Comparison of ENCODE assay signal across 12 cellular contexts in the genomic region with DNA sequence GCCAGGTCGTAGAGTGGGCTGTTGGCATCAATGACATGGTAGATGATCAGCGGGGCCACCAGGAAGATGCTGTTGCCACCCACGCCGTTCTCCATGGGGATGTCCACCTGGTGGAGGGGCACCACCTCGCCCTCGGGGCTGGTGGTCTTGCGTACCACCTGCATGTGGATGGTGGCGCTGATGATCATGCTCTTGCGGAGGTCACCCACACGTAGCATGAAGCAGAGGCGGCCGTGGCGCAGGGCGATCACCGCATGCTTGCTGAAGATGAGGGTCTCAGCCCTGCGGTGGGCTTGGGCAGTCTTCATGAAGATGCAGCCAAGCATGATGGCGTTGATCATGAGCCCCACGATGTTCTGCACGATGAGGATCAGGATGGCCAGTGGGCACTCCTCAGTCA. TPM values are rescaled to one million over a fixed set of nuclear protein-coding genes. Genes with fewer than 3 reads are reported as not detected.
DNase-seq lines count a peak whose midpoint lies in the region; ATAC-seq, FAIRE-seq and TF ChIP-seq lines count a peak whose summit lies in the region.
"Had no signal": no experiment of that assay in that cellular context is flagged by ENCODE, and none has a peak within 500 bp of the region (broad histone marks: within the 10 kb centered on the region; RNA-seq: fewer than 3 reads in every experiment).

No MANE protein-coding gene starts in this region.

- FAIRE-seq in H1 (lab: Jason Lieb, UNC) = no peak
- FAIRE-seq: A549, endometrium had no signal

- ATAC-seq in GM23338 (no peak), HG02588 (IDR thresholded peaks at IDR 0.05; ENCODE audit: unreplicated experiment) (no peak)

- H2AFZ ChIP-seq in GM23338 (no peak overlapping the region), H1 (ENCODE audit: low read length) (no peak overlapping the region), osteoblast (ENCODE audit: low read length) (no peak overlapping the region)

- no peak overlapping the region for H3K4me2 ChIP-seq in GM23338
- no peak overlapping the region for H3K4me2 ChIP-seq in H1 (ENCODE audit: insufficient read depth in 1 of 2, low read depth in 2 of 2, low read length in 2 of 2)
- no peak overlapping the region for H3K4me2 ChIP-seq in osteoblast (ENCODE audit: insufficient read depth, low read length)
- H3K4me2 ChIP-seq: A549 had no signal

- no peaks in the 10 kb centered on the region; the same call in 1 of the 2 replicates for H3K79me1 ChIP-seq in H1 (ENCODE audit: low read depth, low read length)

- intact Hi-C loops in testis (cut with DNase I; ENCODE audit: low total_unique reads) = loop anchor here (5.0 kb wide), 1 partner anchor 115 kb away; no protein-coding TSS in a partner anchor

- H3K9ac ChIP-seq in H1 (replicated peaks in 1 of 4; ENCODE audit: extremely low read depth in 1 of 4, low read depth in 3 of 4, low read length in 3 of 4) = no peak overlapping the region

- CTCF ChIA-PET in activated CD4-positive, alpha-beta T cell treated with anti-CD3 and anti-CD28 coated beads, Interleukin-2, amount 10 ng/mL, durations not matched to agents 7 days and 5 days (lab: Charles Lee) = interaction anchor here (0.7 to 1.0 kb wide), 5 partner anchors 9 to 160 kb away, joined by 3 to 4 read pairs (median 3); no protein-coding TSS in a partner anchor
- CTCF ChIA-PET in H1 (lab: Charles Lee; ENCODE audit: partially characterized antibody) = interaction anchor here (0.7 to 38.8 kb wide), 30 partner anchors 8 to 336 kb away, joined by 3 to 1414 read pairs (median 4); partner anchors contain the start of genes ABCC8, MYOD1 and USH1C

- H3K9me3 Mint-ChIP-seq in activated CD4-positive, alpha-beta T cell treated with anti-CD3 and anti-CD28 coated beads, Interleukin-2, amount 10 ng/mL, durations not matched to agents 7 days and 5 days = no peaks in the 10 kb centered on the region
- no peaks in the 10 kb centered on the region for H3K9me3 Mint-ChIP-seq in GM23338

- H3K4me1 Mint-ChIP-seq in activated CD4-positive, alpha-beta T cell treated with anti-CD3 and anti-CD28 coated beads, Interleukin-2, amount 10 ng/mL, durations not matched to agents 7 days and 5 days = peaks cover 12% of the 10 kb centered on the region
- peaks cover 12% of the 10 kb centered on the region; the same call in 2 of the 3 replicates for H3K4me1 Mint-ChIP-seq in GM23338

- no peak overlapping the region for H3K23ac ChIP-seq in H1 (ENCODE audit: insufficient read length)

- peak overlapping the region; percentile 23 for H3K4me3 Mint-ChIP-seq in activated CD4-positive, alpha-beta T cell treated with anti-CD3 and anti-CD28 coated beads, Interleukin-2, amount 10 ng/mL, durations not matched to agents 7 days and 5 days
- peak overlapping the region; percentile 58 for H3K4me3 Mint-ChIP-seq in GM23338

- peak overlapping the region; percentile 55 for H2AK5ac ChIP-seq in H1 (ENCODE audit: low read depth, low read length)

- 0 out of 2 replicates have a peak, but pooled peaks cover 3% of the 10 kb centered on the region for H3K9me2 ChIP-seq in GM23338 (ENCODE audit: insufficient read depth)

- H3K9me3 ChIP-seq in H1 (ENCODE audit: insufficient read depth in 2 of 2, low read depth in 1 of 2, low read length in 1 of 2) = no peaks in the 10 kb centered on the region
- H3K9me3 ChIP-seq in osteoblast (ENCODE audit: low read depth, low read length) = no peaks in the 10 kb centered on the region
- H3K9me3 ChIP-seq in testis = no peaks in the 10 kb centered on the region
- H3K9me3 ChIP-seq: A549 had no signal

- H4K91ac ChIP-seq in H1 (replicated peaks; ENCODE audit: insufficient read length, low read length) = no peak overlapping the region

- H3K36me3 ChIP-seq in GM23338 (ENCODE audit: insufficient read depth) = no peaks in the 10 kb centered on the region
- H3K36me3 ChIP-seq in H1 (ENCODE audit: control insufficient read depth in 2 of 4, insufficient read depth in 4 of 4, low read length in 3 of 4) = no peaks in the 10 kb centered on the region
- H3K36me3 ChIP-seq in osteoblast (ENCODE audit: insufficient read depth, low read length) = no peaks in the 10 kb centered on the region
- H3K36me3 ChIP-seq in testis (ENCODE audit: low read depth, missing control alignments) = no peaks in the 10 kb centered on the region

- TF ChIP-seq CTCF in GM23338 (conservative IDR thresholded peaks at IDR 0.05; ENCODE audit: low read depth in 2 of 2) (no peak), H1 (IDR thresholded peaks at IDR 0.05; ENCODE audit: control extremely low read depth in 1 of 3, insufficient read depth in 1 of 3, low read depth in 1 of 3, low read length in 3 of 3) (no peak), osteoblast (IDR thresholded peaks at IDR 0.05; ENCODE audit: extremely low read depth, low read depth, low read length) (no peak), testis (IDR thresholded peaks at IDR 0.05) (no peak)

- H4K8ac ChIP-seq in H1 (ENCODE audit: extremely low read depth, insufficient read depth, low read length) = no peak overlapping the region

- H3K27ac ChIP-seq in GM23338 (ENCODE audit: low read depth) = no peak overlapping the region
- H3K27ac ChIP-seq in H1 (ENCODE audit: low read depth, low read length) = no peak overlapping the region
- no peak overlapping the region for H3K27ac ChIP-seq in osteoblast (ENCODE audit: low read depth, low read length)
- no peak overlapping the region for H3K27ac ChIP-seq in testis
- H3K27ac ChIP-seq: A549 had no signal

- no peak for TF ChIP-seq EP300 in H1 (IDR thresholded peaks at IDR 0.05; ENCODE audit: borderline replicate concordance in 1 of 2, low read depth in 2 of 2, low read length in 2 of 2)

- H2BK20ac ChIP-seq in H1 (ENCODE audit: low read length) = no peak overlapping the region

- no peak overlapping the region for H3K27ac Mint-ChIP-seq in activated CD4-positive, alpha-beta T cell treated with anti-CD3 and anti-CD28 coated beads, Interleukin-2, amount 10 ng/mL, durations not matched to agents 7 days and 5 days
- no peak overlapping the region for H3K27ac Mint-ChIP-seq in GM23338

- H3K4me1 ChIP-seq in GM23338 (ENCODE audit: insufficient read depth) (peaks cover 7% of the 10 kb centered on the region; the same call in 1 of the 2 replicates), H1 (replicated peaks in 1 of 4; ENCODE audit: control insufficient read depth in 3 of 4, insufficient read depth in 4 of 4, low read length in 3 of 4) (peaks cover 0 to 12% (median 2%) of the 10 kb centered on the region in 4 experiments; a peak in 3 of 7 replicates), osteoblast (ENCODE audit: insufficient read depth, low read length) (peaks cover 2% of the 10 kb centered on the region), testis (peaks cover 3% of the 10 kb centered on the region)

- no peaks in the 10 kb centered on the region for H3K23me2 ChIP-seq in H1 (ENCODE audit: low read depth, low read length)

- no peak overlapping the region for H3K14ac ChIP-seq in H1 (ENCODE audit: insufficient read length)

- H3F3A ChIP-seq in GM23338 (replicated peaks; ENCODE audit: low read depth) = no peaks in the 10 kb centered on the region

- H3K36me3 Mint-ChIP-seq in activated CD4-positive, alpha-beta T cell treated with anti-CD3 and anti-CD28 coated beads, Interleukin-2, amount 10 ng/mL, durations not matched to agents 7 days and 5 days (ENCODE audit: low read depth) = no peaks in the 10 kb centered on the region
- H3K36me3 Mint-ChIP-seq in GM23338 (ENCODE audit: low read depth) = peaks cover 10% of the 10 kb centered on the region; the same call in 2 of the 3 replicates

- H4K20me1 ChIP-seq in GM23338 (replicated peaks; ENCODE audit: insufficient read depth) (no peaks in the 10 kb centered on the region), H1 (replicated peaks in 1 of 2; ENCODE audit: control insufficient read depth in 1 of 2, insufficient read depth in 2 of 2, low read length in 2 of 2) (peaks cover 0 to 3% of the 10 kb centered on the region in 2 experiments), osteoblast (ENCODE audit: insufficient read depth, low read length) (peaks cover 3% of the 10 kb centered on the region)

- no peak overlapping the region for H4K5ac ChIP-seq in H1 (ENCODE audit: insufficient read length, low read depth, low read length)

- POLR2A ChIA-PET in activated CD4-positive, alpha-beta T cell treated with anti-CD3 and anti-CD28 coated beads, Interleukin-2, amount 10 ng/mL, durations not matched to agents 7 days and 5 days (lab: Charles Lee) = no interaction called here
- POLR2A ChIA-PET in H1 (lab: Charles Lee; ENCODE audit: partially characterized antibody) = no interaction called here

- H3K27me3 ChIP-seq in GM23338 (ENCODE audit: insufficient read depth) (no peaks in the 10 kb centered on the region), H1 (replicated peaks in 1 of 4; ENCODE audit: control insufficient read depth in 3 of 4, extremely low read depth in 1 of 4, insufficient read depth in 3 of 4, low read length in 3 of 4) (peaks cover 0 to 7% (median 0%) of the 10 kb centered on the region in 4 experiments; a peak in 4 of 7 replicates), osteoblast (ENCODE audit: insufficient read depth, low read length) (peaks cover 9% of the 10 kb centered on the region), testis (no peaks in the 10 kb centered on the region)

- no peak for DNase-seq in activated CD4-positive, alpha-beta T cell treated with anti-CD3 and anti-CD28 coated beads, Interleukin-2, amount 10 ng/mL, durations not matched to agents 7 days and 5 days
- no peak for DNase-seq in activated CD4-positive, alpha-beta T cell treated with anti-CD3 and anti-CD28 coated beads for 4 hours
- DNase-seq in GM23338 (ENCODE audit: low spot score) (no peak), H1 (ENCODE audit: low read depth in 1 of 2, low spot score in 2 of 2) (no peak), osteoblast (ENCODE audit: insufficient read length, low spot score, missing footprints) (peak; percentile 49), HUDEP-2 (lab: John Stamatoyannopoulos, UW; ENCODE audit: unreplicated experiment in 76 of 76) (no peak), testis (no peak)
- DNase-seq: NCI-H1436 had no signal

- H3K79me2 ChIP-seq in GM23338 (replicated peaks; ENCODE audit: insufficient read depth) = no peaks in the 10 kb centered on the region
- no peaks in the 10 kb centered on the region for H3K79me2 ChIP-seq in H1 (ENCODE audit: control insufficient read depth in 1 of 2, insufficient read depth in 2 of 2, low read length in 2 of 2)
- H3K79me2 ChIP-seq in osteoblast (ENCODE audit: insufficient read depth, low read length) = no peaks in the 10 kb centered on the region

- 0 out of 2 replicates have a peak overlapping the region, but pooled peaks have one; percentile 80 for H2BK12ac ChIP-seq in H1 (ENCODE audit: low read depth, low read length)

- no peak for TF ChIP-seq RAD21 in H1 (IDR thresholded peaks at IDR 0.05 in 1 of 2, conservative IDR thresholded peaks at IDR 0.05 in 1 of 2; ENCODE audit: low read depth in 2 of 2, low read length in 2 of 2)

- no peak overlapping the region for H2BK120ac ChIP-seq in H1 (replicated peaks; ENCODE audit: low read depth, low read length)

- no peak overlapping the region for H2BK15ac ChIP-seq in H1 (ENCODE audit: low read length)

- peaks cover 12% of the 10 kb centered on the region for H3K27me3 Mint-ChIP-seq in activated CD4-positive, alpha-beta T cell treated with anti-CD3 and anti-CD28 coated beads, Interleukin-2, amount 10 ng/mL, durations not matched to agents 7 days and 5 days
- H3K27me3 Mint-ChIP-seq in GM23338 (ENCODE audit: insufficient read depth, low read depth, poor library complexity) = peaks cover 21% of the 10 kb centered on the region

- H2BK5ac ChIP-seq in H1 (ENCODE audit: low read depth, low read length) = peak overlapping the region; percentile 24; the same call in 1 of the 2 replicates

- no peak overlapping the region for H3K4ac ChIP-seq in H1 (replicated peaks; ENCODE audit: insufficient read length, low read depth, low read length)

- TF ChIP-seq POLR2A in H1 (IDR thresholded peaks at IDR 0.05; ENCODE audit: control extremely low read depth in 1 of 2, low read depth in 2 of 2, low read length in 2 of 2) (no peak), testis (IDR thresholded peaks at IDR 0.05) (no peak)

- no peak overlapping the region for H3K4me3 ChIP-seq in GM23338
- no peak overlapping the region for H3K4me3 ChIP-seq in H1 (ENCODE audit: extremely low read depth in 1 of 4, insufficient read depth in 2 of 4, low read depth in 3 of 4, low read length in 4 of 4)
- no peak overlapping the region for H3K4me3 ChIP-seq in osteoblast (ENCODE audit: insufficient read depth, low read length)
- no peak overlapping the region for H3K4me3 ChIP-seq in testis
- H3K4me3 ChIP-seq: A549 had no signal

- H3K56ac ChIP-seq in H1 (replicated peaks; ENCODE audit: insufficient read length, low read depth, low read length) = no peak overlapping the region

- whole genome bisulfite sequencing in H1 (ENCODE audit: extremely low coverage in 1 of 2, insufficient coverage in 1 of 2, insufficient read length in 1 of 2, insufficient replicate concordance in 2 of 2, low coverage in 1 of 2, low lambda C conversion rate in 2 of 2, missing lambda C conversion rate in 1 of 2), 2 experiments = 87% methylated on average over 19 of the region's 19 CpGs; no CpG with 5 or more reads in 1 of the 2 experiments
- WGBS in testis, 2 donors = 86 to 94% methylated on average over 14 to 19 of the region's 19 CpGs

- H3K18ac ChIP-seq in H1 (ENCODE audit: extremely low read depth, low read length) = no peak overlapping the region

RNA-seq across cellular contexts. Expression of gene KCNJ11, which starts 1.2 kb away (rescaled TPM):
- total RNA-seq in activated CD4-positive, alpha-beta T cell treated with anti-CD3 and anti-CD28 coated beads, Interleukin-2, amount 10 ng/mL, durations not matched to agents 7 days and 5 days = 1 to 10 TPM in 1 of 2 experiments, under 1 TPM in 1; 0.64 to 1.2 TPM
- total RNA-seq in GM23338 (2014; rRNA removed; shearing (Covaris generic)) = 5.9 and 7.9 TPM in 2 replicates
- 0.89 and 2.2 TPM in 2 replicates for polyA plus RNA-seq in GM23338 (2016; fragmentation: Nextera tagmentation; extraction: Ambion mirVana)
- total RNA-seq in H1 (2021; fragmentation: NEBNext Ultra II Directional; extraction: Animal tissue kit (Norgen Biotek cat#: 25700)) = 6.3 and 8.3 TPM in 2 replicates
- 3.8 and 6.5 TPM in 2 replicates for polyA plus RNA-seq in H1 (2011; rRNA removed)
- 6.6 TPM for polyA plus RNA-seq in H1 (2011; cell fraction: cytosol; rRNA removed)
- 6.2 TPM for polyA plus RNA-seq in H1 (2011; cell fraction: nucleus; rRNA removed)
- polyA plus RNA-seq in H1 (2012, experiment 1 of 2) = 5.3 to 11.5 TPM (median 8.7 TPM) in 4 replicates
- polyA plus RNA-seq in H1 (2012, experiment 2 of 2) = 4.7 TPM
- polyA plus RNA-seq in H1 (2013, experiment 1 of 2) = 2.4 TPM
- polyA plus RNA-seq in H1 (2013, experiment 2 of 2) = 2.6 TPM
- polyA minus RNA-seq in H1 (2011; rRNA and poly(A)+ RNA removed) = 8.1 and 10.1 TPM in 2 replicates
- polyA minus RNA-seq in H1 (2011; cell fraction: cytosol; rRNA and poly(A)+ RNA removed) = 12.1 TPM
- 5.4 TPM for polyA minus RNA-seq in H1 (2011; cell fraction: nucleus; rRNA and poly(A)+ RNA removed)
- under 0.01 TPM in 1 of 2 replicates, not detected in the other for total RNA-seq in osteoblast
- total RNA-seq in testis = 1 to 10 TPM; 1.4 to 2.1 TPM
- polyA plus RNA-seq in testis (ENCODE audit: insufficient read depth, low read depth, low replicate concordance) = 1.7 TPM
- total RNA-seq: fibroblast of villous mesenchyme had no signal

RNA-seq across cellular contexts. Expression of gene NCR3LG1, which starts 35.7 kb away (rescaled TPM):
- total RNA-seq in activated CD4-positive, alpha-beta T cell treated with anti-CD3 and anti-CD28 coated beads, Interleukin-2, amount 10 ng/mL, durations not matched to agents 7 days and 5 days = under 1 TPM; 0.30 to 0.42 TPM
- 1.5 and 1.9 TPM in 2 replicates for total RNA-seq in GM23338 (2014; rRNA removed; shearing (Covaris generic))
- polyA plus RNA-seq in GM23338 (2016; fragmentation: Nextera tagmentation; extraction: Ambion mirVana) (0.15 and 0.28 TPM in 2 replicates), H1 (2011; rRNA removed) (0.49 and 0.68 TPM in 2 replicates), testis (ENCODE audit: insufficient read depth, low read depth, low replicate concordance) (5.0 TPM)
- 1.7 and 1.9 TPM in 2 replicates for total RNA-seq in H1 (2021; fragmentation: NEBNext Ultra II Directional; extraction: Animal tissue kit (Norgen Biotek cat#: 25700))
- polyA plus RNA-seq in H1 (2011; cell fraction: cytosol; rRNA removed) = 0.52 TPM
- 1.6 TPM for polyA plus RNA-seq in H1 (2011; cell fraction: nucleus; rRNA removed)
- polyA plus RNA-seq in H1 (2012, experiment 1 of 2) = 0.74 to 1.1 TPM (median 0.81 TPM) in 4 replicates
- 0.05 TPM for polyA plus RNA-seq in H1 (2012, experiment 2 of 2)
- polyA plus RNA-seq in H1 (2013, experiment 1 of 2) = 2.2 TPM
- polyA plus RNA-seq in H1 (2013, experiment 2 of 2) = 2.1 TPM
- polyA minus RNA-seq in H1 (2011; rRNA and poly(A)+ RNA removed) = 2.1 and 4.1 TPM in 2 replicates
- polyA minus RNA-seq in H1 (2011; cell fraction: cytosol; rRNA and poly(A)+ RNA removed) = 1.1 TPM
- 4.0 TPM for polyA minus RNA-seq in H1 (2011; cell fraction: nucleus; rRNA and poly(A)+ RNA removed)
- total RNA-seq in osteoblast (26.4 and 26.5 TPM in 2 replicates), testis (1 to 10 TPM; 9.3 to 10.0 TPM)
